4 cellular contexts compared by ENCODE assay signal in the genomic region with DNA sequence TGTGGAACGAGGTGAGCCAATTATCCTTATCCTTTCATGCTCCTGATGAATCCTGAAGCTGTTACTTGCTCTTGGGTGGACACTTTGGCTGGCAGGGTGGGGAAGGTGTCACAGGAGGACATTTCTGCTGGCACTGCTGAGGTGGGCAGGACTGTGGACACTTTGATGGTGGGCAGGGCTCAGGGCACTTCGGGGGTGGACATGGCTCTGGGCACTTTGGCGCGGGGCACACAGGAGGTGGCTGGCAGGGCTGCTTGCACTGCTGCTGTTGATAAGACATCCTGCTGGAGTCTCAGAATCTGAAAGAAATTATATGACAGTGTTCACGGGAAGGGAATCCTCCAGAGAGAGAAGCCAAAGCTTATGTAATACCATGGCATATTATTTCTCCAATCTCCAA. TPM values are rescaled to one million over a fixed set of nuclear protein-coding genes. Genes with fewer than 3 reads are reported as not detected.
"Had no signal": no experiment of that assay in that cellular context is flagged by ENCODE, and none has a peak within 500 bp of the region (broad histone marks: within the 10 kb centered on the region; RNA-seq: fewer than 3 reads in every experiment).

No MANE protein-coding gene starts in this region.

RNA-seq across cellular contexts. Expression of a gene that starts 0.9 kb away (rescaled TPM):
- total RNA-seq: LHCN-M2, M059J, MCF 10A, NCI-H460 had no signal

RNA-seq across cellular contexts. Expression of a gene that starts 18.1 kb away (rescaled TPM):
- total RNA-seq: LHCN-M2, M059J, MCF 10A, NCI-H460 had no signal

RNA-seq across cellular contexts. Expression of a gene that starts 38.2 kb away (rescaled TPM):
- total RNA-seq: LHCN-M2, M059J, MCF 10A, NCI-H460 had no signal

RNA-seq across cellular contexts. Expression of a gene that starts 41.0 kb away (rescaled TPM):
- total RNA-seq: LHCN-M2, M059J, MCF 10A, NCI-H460 had no signal

RNA-seq across cellular contexts. Expression of a gene that starts 55.1 kb away (rescaled TPM):
- total RNA-seq: LHCN-M2, M059J, NCI-H460 had no signal
